15 cellular contexts compared by ENCODE assay signal in genomic region chrX:133781174-133781573, GRCh38.
DNase-seq lines count a peak whose midpoint lies in the region; ATAC-seq and TF ChIP-seq lines count a peak whose summit lies in the region.
"Had no signal": no experiment of that assay in that cellular context is flagged by ENCODE, and none has a peak within 500 bp of the region (broad histone marks: within the 10 kb centered on the region; RNA-seq: fewer than 3 reads in every experiment).

No MANE protein-coding gene starts in this region.

- H3K27me3 ChIP-seq in trophoblast cell (ENCODE audit: insufficient read depth, low read length), result no peaks in the 10 kb centered on the region

- no peak overlapping the region for H3K4ac ChIP-seq in trophoblast cell (ENCODE audit: low read depth, low read length)

- no peak overlapping the region for H4K91ac ChIP-seq in trophoblast cell (ENCODE audit: low read depth, low read length)

- no peak overlapping the region for H4K12ac ChIP-seq in trophoblast cell (ENCODE audit: low read depth, low read length)

- no TSS peak for BruUV-seq in OCI-LY7 (replicated peaks; lab: Mats Ljungman, UMichigan)

- H3K79me1 ChIP-seq in trophoblast cell (ENCODE audit: low read length), result no peaks in the 10 kb centered on the region

- H3K4me3 ChIP-seq in OCI-LY7 (ENCODE audit: low read depth, low read length, poor library complexity, severe bottlenecking) (no peak overlapping the region), trophoblast cell (ENCODE audit: low read depth, low read length) (no peak overlapping the region)
- H3K4me3 ChIP-seq: K562 had no signal

- H2BK12ac ChIP-seq in trophoblast cell (ENCODE audit: low read length), result no peak overlapping the region

- peaks cover 3% of the 10 kb centered on the region for H3K4me1 Mint-ChIP-seq in activated naive CD4-positive, alpha-beta T cell treated with anti-CD3 and anti-CD28 coated beads, Interleukin-2, amount 50 U/mL, for 24 hours
- peaks cover 31% of the 10 kb centered on the region for H3K4me1 Mint-ChIP-seq in stimulated activated memory B cell treated with anti-CD40 and anti-IgM and Interleukin-4, amounts not matched to agents 10 μg/mL and 1 μg/mL and 100 μg/mL, for 72 hours
- no peaks in the 10 kb centered on the region for H3K4me1 Mint-ChIP-seq in natural killer cell treated with Interleukin-12 subunit alpha and Interleukin-12 subunit beta and Interleukin-15 and Interleukin-18, amount 100 ng/mL, for 72 hours (ENCODE audit: low read depth in 2 of 2)

- H3K4me3 Mint-ChIP-seq in activated naive CD4-positive, alpha-beta T cell treated with anti-CD3 and anti-CD28 coated beads, Interleukin-2, amount 50 U/mL, for 24 hours, result no peak overlapping the region
- no peak overlapping the region for H3K4me3 Mint-ChIP-seq in stimulated activated memory B cell treated with anti-CD40 and anti-IgM and Interleukin-4, amounts not matched to agents 10 μg/mL and 1 μg/mL and 100 μg/mL, for 72 hours
- no peak overlapping the region for H3K4me3 Mint-ChIP-seq in natural killer cell treated with Interleukin-12 subunit alpha and Interleukin-12 subunit beta and Interleukin-15 and Interleukin-18, amount 100 ng/mL, for 72 hours
- H3K4me3 Mint-ChIP-seq: CD14-positive monocyte had no signal

- no peaks in the 10 kb centered on the region for H3K9me3 Mint-ChIP-seq in activated naive CD4-positive, alpha-beta T cell treated with anti-CD3 and anti-CD28 coated beads, Interleukin-2, amount 50 U/mL, for 24 hours
- no peaks in the 10 kb centered on the region for H3K9me3 Mint-ChIP-seq in activated naive CD4-positive, alpha-beta T cell treated with anti-CD3 and anti-CD28 coated beads, Interleukin-2, amount 50 U/mL, for 72 hours
- no peaks in the 10 kb centered on the region for H3K9me3 Mint-ChIP-seq in stimulated activated memory B cell treated with anti-CD40 and anti-IgM and Interleukin-4, amounts not matched to agents 10 μg/mL and 1 μg/mL and 100 μg/mL, for 72 hours
- H3K9me3 Mint-ChIP-seq in natural killer cell treated with Interleukin-12 subunit alpha and Interleukin-12 subunit beta and Interleukin-15 and Interleukin-18, amount 100 ng/mL, for 72 hours, result no peaks in the 10 kb centered on the region
- H3K9me3 Mint-ChIP-seq: CD14-positive monocyte had no signal

- no peak for DNase-seq in activated naive CD4-positive, alpha-beta T cell treated with anti-CD3 and anti-CD28 coated beads, Interleukin-2, amount 50 U/mL, for 72 hours (ENCODE audit: low spot score in 2 of 2)
- peak; percentile 68 to 87 for DNase-seq in NCI-H524 (lab: John Stamatoyannopoulos, UW)
- peak; percentile 46 for DNase-seq in left kidney (ENCODE audit: low read depth, low spot score)
- no peak for DNase-seq in OCI-LY7 (ENCODE audit: low spot score)
- DNase-seq in natural killer cell treated with Interleukin-12 subunit alpha and Interleukin-12 subunit beta and Interleukin-15 and Interleukin-18, amount 100 ng/mL, for 72 hours (ENCODE audit: low spot score), result no peak
- DNase-seq in trophoblast cell, result no peak
- DNase-seq: GF-D8, NCI-H510A treated with DMSO at 0.1 percent for 48 hours had no signal

- H3K36me3 Mint-ChIP-seq in activated naive CD4-positive, alpha-beta T cell treated with anti-CD3 and anti-CD28 coated beads, Interleukin-2, amount 50 U/mL, for 24 hours, result no peaks in the 10 kb centered on the region
- no peaks in the 10 kb centered on the region for H3K36me3 Mint-ChIP-seq in activated naive CD4-positive, alpha-beta T cell treated with anti-CD3 and anti-CD28 coated beads, Interleukin-2, amount 50 U/mL, for 72 hours
- no peaks in the 10 kb centered on the region for H3K36me3 Mint-ChIP-seq in stimulated activated memory B cell treated with anti-CD40 and anti-IgM and Interleukin-4, amounts not matched to agents 10 μg/mL and 1 μg/mL and 100 μg/mL, for 72 hours
- no peaks in the 10 kb centered on the region for H3K36me3 Mint-ChIP-seq in natural killer cell treated with Interleukin-12 subunit alpha and Interleukin-12 subunit beta and Interleukin-15 and Interleukin-18, amount 100 ng/mL, for 72 hours
- H3K36me3 Mint-ChIP-seq: CD14-positive monocyte had no signal

- H3K4me2 ChIP-seq in OCI-LY7 (ENCODE audit: low read length) (no peak overlapping the region), trophoblast cell (ENCODE audit: low read length) (no peak overlapping the region)

- no peak for ATAC-seq in activated naive CD4-positive, alpha-beta T cell treated with anti-CD3 and anti-CD28 coated beads, Interleukin-2, amount 50 U/mL, for 72 hours
- ATAC-seq in stimulated activated memory B cell treated with anti-CD40 and anti-IgM and Interleukin-4, amounts not matched to agents 10 μg/mL and 1 μg/mL and 100 μg/mL, for 72 hours, result no peak
- ATAC-seq in natural killer cell treated with Interleukin-12 subunit alpha and Interleukin-12 subunit beta and Interleukin-15 and Interleukin-18, amount 100 ng/mL, for 72 hours, result no peak
- ATAC-seq: K562, Panc1, Right ventricle myocardium inferior had no signal

- CTCF ChIA-PET in OCI-LY7 (lab: Charles Lee; ENCODE audit: unreplicated experiment), result no interaction called here

- POLR2A ChIA-PET in OCI-LY7 (lab: Charles Lee), result no interaction called here

- H3K9me2 ChIP-seq in OCI-LY7 (ENCODE audit: insufficient read depth, low read length), result no peaks in the 10 kb centered on the region

- intact Hi-C loops in OCI-LY7 (cut with micrococcal nuclease; ENCODE audit: unreplicated experiment), result no loop called here

- H3K27ac Mint-ChIP-seq in activated naive CD4-positive, alpha-beta T cell treated with anti-CD3 and anti-CD28 coated beads, Interleukin-2, amount 50 U/mL, for 24 hours, result peak overlapping the region; percentile 10
- no peak overlapping the region for H3K27ac Mint-ChIP-seq in activated naive CD4-positive, alpha-beta T cell treated with anti-CD3 and anti-CD28 coated beads, Interleukin-2, amount 50 U/mL, for 72 hours
- H3K27ac Mint-ChIP-seq in stimulated activated memory B cell treated with anti-CD40 and anti-IgM and Interleukin-4, amounts not matched to agents 10 μg/mL and 1 μg/mL and 100 μg/mL, for 72 hours, result peak overlapping the region; percentile 90
- no peak overlapping the region for H3K27ac Mint-ChIP-seq in natural killer cell treated with Interleukin-12 subunit alpha and Interleukin-12 subunit beta and Interleukin-15 and Interleukin-18, amount 100 ng/mL, for 72 hours

- no peaks in the 10 kb centered on the region for H3K9me3 ChIP-seq in OCI-LY7 (ENCODE audit: low read length)
- no peaks in the 10 kb centered on the region for H3K9me3 ChIP-seq in trophoblast cell (ENCODE audit: insufficient read depth, low read depth, low read length)

- H3K9ac ChIP-seq in trophoblast cell (ENCODE audit: low read length), result no peak overlapping the region

- no peak for TF ChIP-seq CTCF in OCI-LY7 (conservative IDR thresholded peaks at IDR 0.05; ENCODE audit: low read length)

- H3K36me3 ChIP-seq in OCI-LY7 (ENCODE audit: insufficient read depth, low read length) (no peaks in the 10 kb centered on the region), trophoblast cell (ENCODE audit: control insufficient read depth in 1 of 2, insufficient read depth in 2 of 2, low read length in 2 of 2) (no peaks in the 10 kb centered on the region)

- H4K20me1 ChIP-seq in OCI-LY7 (ENCODE audit: insufficient read depth, low read length), result no peaks in the 10 kb centered on the region

- no peak overlapping the region for H3K18ac ChIP-seq in trophoblast cell (ENCODE audit: low read length)

- H3K4me1 ChIP-seq in OCI-LY7 (ENCODE audit: insufficient read depth, low read length, poor library complexity, severe bottlenecking) (peaks cover 7% of the 10 kb centered on the region), trophoblast cell (ENCODE audit: control insufficient read depth in 1 of 2, insufficient read depth in 2 of 2, low read length in 2 of 2) (no peaks in the 10 kb centered on the region)

- no peak overlapping the region for H2BK5ac ChIP-seq in trophoblast cell (ENCODE audit: low read depth, low read length, poor library complexity)

- WGBS in trophoblast cell (ENCODE audit: extremely low coverage, insufficient coverage, insufficient read length), result no CpG with 5 or more reads among the region's 1 CpG

- H2AFZ ChIP-seq in OCI-LY7 (ENCODE audit: low read length), result no peak overlapping the region
- no peak overlapping the region for H2AFZ ChIP-seq in trophoblast cell (ENCODE audit: insufficient read depth, low read length, poor library complexity)

- H3K27me3 Mint-ChIP-seq in activated naive CD4-positive, alpha-beta T cell treated with anti-CD3 and anti-CD28 coated beads, Interleukin-2, amount 50 U/mL, for 24 hours, result no peaks in the 10 kb centered on the region
- H3K27me3 Mint-ChIP-seq in stimulated activated memory B cell treated with anti-CD40 and anti-IgM and Interleukin-4, amounts not matched to agents 10 μg/mL and 1 μg/mL and 100 μg/mL, for 72 hours, result no peaks in the 10 kb centered on the region
- H3K27me3 Mint-ChIP-seq in natural killer cell treated with Interleukin-12 subunit alpha and Interleukin-12 subunit beta and Interleukin-15 and Interleukin-18, amount 100 ng/mL, for 72 hours, result peaks cover 13 to 18% of the 10 kb centered on the region in 2 donors

- H3K27ac ChIP-seq in OCI-LY7 (ENCODE audit: low read depth, low read length, poor library complexity, severe bottlenecking) (no peak overlapping the region), trophoblast cell (ENCODE audit: low read depth, low read length) (no peak overlapping the region)
- H3K27ac ChIP-seq: HL-60 had no signal

- H3K14ac ChIP-seq in trophoblast cell (ENCODE audit: low read length), result no peak overlapping the region

- no peak overlapping the region for H2AK5ac ChIP-seq in trophoblast cell (ENCODE audit: low read length)

- H2BK120ac ChIP-seq in trophoblast cell (ENCODE audit: insufficient read depth, low read length, poor library complexity), result no peak overlapping the region

- H3K79me2 ChIP-seq in OCI-LY7 (ENCODE audit: insufficient read depth, low read depth, low read length), result no peaks in the 10 kb centered on the region
- no peaks in the 10 kb centered on the region for H3K79me2 ChIP-seq in trophoblast cell (ENCODE audit: control insufficient read depth, insufficient read depth, low read length, poor library complexity)

- H4K8ac ChIP-seq in trophoblast cell (ENCODE audit: low read depth, low read length), result no peak overlapping the region

- no peak overlapping the region for H3K23ac ChIP-seq in trophoblast cell (ENCODE audit: low read length)

Comparison
In these comparisons a context has a peak if more than half of its experiments do, and no peak if none do; other contexts are left out.
1. H3K27ac Mint-ChIP-seq: peak in activated naive CD4-positive, alpha-beta T cell treated with anti-CD3 and anti-CD28 coated beads, Interleukin-2, amount 50 U/mL, for 24 hours (single experiment) and stimulated activated memory B cell treated with anti-CD40 and anti-IgM and Interleukin-4, amounts not matched to agents 10 μg/mL and 1 μg/mL and 100 μg/mL, for 72 hours (single experiment); none in activated naive CD4-positive, alpha-beta T cell treated with anti-CD3 and anti-CD28 coated beads, Interleukin-2, amount 50 U/mL, for 72 hours (0 of 2) and natural killer cell treated with Interleukin-12 subunit alpha and Interleukin-12 subunit beta and Interleukin-15 and Interleukin-18, amount 100 ng/mL, for 72 hours (0 of 2).
2. DNase-seq: peak in NCI-H524 (2 of 2) and left kidney (single experiment); none in activated naive CD4-positive, alpha-beta T cell treated with anti-CD3 and anti-CD28 coated beads, Interleukin-2, amount 50 U/mL, for 72 hours (0 of 2), OCI-LY7 (single experiment), natural killer cell treated with Interleukin-12 subunit alpha and Interleukin-12 subunit beta and Interleukin-15 and Interleukin-18, amount 100 ng/mL, for 72 hours (single experiment) and trophoblast cell (0 of 2).